24 cellular contexts compared by ENCODE assay signal in genomic region chr19:11680689-11681302, GRCh38.
"Had no signal": no experiment of that assay in that cellular context is flagged by ENCODE, and none has a peak within 500 bp of the region (broad histone marks: within the 10 kb centered on the region; RNA-seq: fewer than 3 reads in every experiment).

No MANE protein-coding gene starts in this region.

- DNase-seq: dermis blood vessel endothelial cell; dorsolateral prefrontal cortex; effector CD4-positive, alpha-beta T cell; effector memory CD4-positive, alpha-beta T cell; erythroblast; esophagus squamous epithelium; foreskin fibroblast; foreskin melanocyte; gastrocnemius medialis; glutamatergic neuron; head of caudate nucleus; heart right ventricle; hippocampal formation; left cardiac atrium; left lung; left ventricle myocardium superior; lower lobe of right lung; mesenchymal stem cell; mucosa of descending colon; naive B cell had no signal

- H3K27ac ChIP-seq: coronary artery, dorsolateral prefrontal cortex, epithelial cell of prostate, esophagus squamous epithelium, gastrocnemius medialis, heart right ventricle, left lung, lower lobe of right lung had no signal

- ATAC-seq: esophagus mucosa, gastrocnemius medialis, heart right ventricle, left cardiac atrium, left lung, left ventricle myocardium superior, lower lobe of right lung, mucosa of descending colon had no signal

- H3K27ac Mint-ChIP-seq: mesothelial cell of epicardium, naive B cell had no signal

- H3K4me3 ChIP-seq: coronary artery, dorsolateral prefrontal cortex, esophagus squamous epithelium, gastrocnemius medialis, heart right ventricle, left lung, lower lobe of right lung, mucosa of descending colon had no signal

- H3K36me3 ChIP-seq: lower lobe of right lung had no signal

- H3K4me1 ChIP-seq: esophagus squamous epithelium, gastrocnemius medialis, heart right ventricle, left lung, lower lobe of right lung had no signal

- H3K4me1 Mint-ChIP-seq: mesothelial cell of epicardium had no signal

- H3K4me3 Mint-ChIP-seq: mesothelial cell of epicardium, naive B cell had no signal

- H3K27me3 ChIP-seq: dorsolateral prefrontal cortex, esophagus squamous epithelium, gastrocnemius medialis, heart right ventricle, left lung had no signal
